ENCODE assay signal across 1 cellular context in genomic region chr6:27684264-27685211, GRCh38.
TF ChIP-seq lines count a peak whose summit lies in the region.

No MANE protein-coding gene starts in this region.

TF ChIP-seq in GM12878, 131 proteins besides CTCF, POLR2A, EP300 and RAD21 (continued from another document):
- no peak for TF ChIP-seq SMAD1 (IDR thresholded peaks at IDR 0.05; ENCODE audit: low read depth, partially characterized antibody)
- TF ChIP-seq POU2F2 (IDR thresholded peaks at IDR 0.05; ENCODE audit: borderline replicate concordance, low read depth, low read length), result no peak
- no peak for TF ChIP-seq SMARCA5 (IDR thresholded peaks at IDR 0.05)
- TF ChIP-seq RFX5 (IDR thresholded peaks at IDR 0.05; ENCODE audit: low read depth, low read length), result no peak
- no peak for TF ChIP-seq SMC3 (IDR thresholded peaks at IDR 0.05; ENCODE audit: borderline replicate concordance, low read length)
- no peak for TF ChIP-seq ZNF622 (IDR thresholded peaks at IDR 0.05)
- TF ChIP-seq RELB (IDR thresholded peaks at IDR 0.05; ENCODE audit: low read depth), result no peak
- TF ChIP-seq SRF (IDR thresholded peaks at IDR 0.05; ENCODE audit: low read depth in 2 of 2, low read length in 2 of 2), result no peak
- no peak for TF ChIP-seq POLR2AphosphoS5 (IDR thresholded peaks at IDR 0.05; ENCODE audit: low read length)
- TF ChIP-seq SREBF2 (IDR thresholded peaks at IDR 0.05; ENCODE audit: low read length), result peak; percentile 90
- no peak for TF ChIP-seq EGR1 (IDR thresholded peaks at IDR 0.05; ENCODE audit: borderline replicate concordance in 1 of 2, low read depth in 2 of 2, low read length in 2 of 2)
- TF ChIP-seq TBL1XR1 (IDR thresholded peaks at IDR 0.05; ENCODE audit: low read depth, low read length), result no peak
- no peak for TF ChIP-seq CREB1 (IDR thresholded peaks at IDR 0.05; ENCODE audit: low read depth)
- no peak for TF ChIP-seq TCF12 (IDR thresholded peaks at IDR 0.05; ENCODE audit: low read depth, low read length)
- peak; percentile 86; the same call in 1 of the 2 replicates for TF ChIP-seq TARDBP (IDR thresholded peaks at IDR 0.05; ENCODE audit: borderline replicate concordance)
- TF ChIP-seq IRF4 (IDR thresholded peaks at IDR 0.05; ENCODE audit: low read depth, low read length), result no peak
- peak; percentile 99 for TF ChIP-seq ZNF24 (IDR thresholded peaks at IDR 0.05)
- no peak; the same call in 1 of the 2 replicates for TF ChIP-seq PML (IDR thresholded peaks at IDR 0.05; ENCODE audit: low read length)
- peak; percentile 40 to 41; a peak in 2 of 4 replicates for TF ChIP-seq IKZF2 (IDR thresholded peaks at IDR 0.05)
- TF ChIP-seq MEF2A (IDR thresholded peaks at IDR 0.05; ENCODE audit: insufficient read depth, low read depth, low read length), result no peak
- no peak for TF ChIP-seq PKNOX1 (IDR thresholded peaks at IDR 0.05)
- no peak for TF ChIP-seq CEBPB (IDR thresholded peaks at IDR 0.05; ENCODE audit: borderline replicate concordance in 1 of 2, low read depth in 2 of 2, low read length in 2 of 2)
- no peak for TF ChIP-seq DPF2 (IDR thresholded peaks at IDR 0.05)
- TF ChIP-seq PRDM15 (CRISPR knock-in tag; IDR thresholded peaks at IDR 0.05), result no peak
- peak; percentile 49; the same call in 1 of the 2 replicates for TF ChIP-seq GABPA (IDR thresholded peaks at IDR 0.05; ENCODE audit: low read depth)
- TF ChIP-seq BCL3 (IDR thresholded peaks at IDR 0.05; ENCODE audit: borderline replicate concordance, insufficient read depth, low read depth, low read length, poor library complexity, severe bottlenecking), result no peak
- no peak for TF ChIP-seq NRF1 (conservative IDR thresholded peaks at IDR 0.05; ENCODE audit: low read depth, low read length)
- TF ChIP-seq YBX1 (IDR thresholded peaks at IDR 0.05), result no peak
- no peak for TF ChIP-seq SUPT20H (IDR thresholded peaks at IDR 0.05; ENCODE audit: borderline replicate concordance, control insufficient read depth, low read depth, low read length)
- TF ChIP-seq MXI1 (IDR thresholded peaks at IDR 0.05; ENCODE audit: low read depth, low read length), result no peak
- no peak for TF ChIP-seq FOS (IDR thresholded peaks at IDR 0.05; ENCODE audit: borderline replicate concordance, extremely low read depth, insufficient read length)
- TF ChIP-seq PBX3 (IDR thresholded peaks at IDR 0.05; ENCODE audit: insufficient replicate concordance, low read depth, low read length), result no peak
- TF ChIP-seq CUX1 (IDR thresholded peaks at IDR 0.05; ENCODE audit: insufficient replicate concordance, low read depth, low read length), result no peak
- 0 out of 2 replicates have a peak, but pooled peaks have one; percentile 46 for TF ChIP-seq TCF7 (IDR thresholded peaks at IDR 0.05; ENCODE audit: borderline replicate concordance)
- no peak for TF ChIP-seq MAX (IDR thresholded peaks at IDR 0.05; ENCODE audit: low read depth, low read length)
- no peak for TF ChIP-seq ZNF592 (IDR thresholded peaks at IDR 0.05)
- no peak; the same call in 1 of the 2 replicates for TF ChIP-seq CHD4 (IDR thresholded peaks at IDR 0.05)
- TF ChIP-seq NFXL1 (IDR thresholded peaks at IDR 0.05; ENCODE audit: borderline replicate concordance), result no peak
- TF ChIP-seq CBFB (IDR thresholded peaks at IDR 0.05; ENCODE audit: low read depth), result 0 out of 2 replicates have a peak, but pooled peaks have one; percentile 45
- TF ChIP-seq HCFC1 (IDR thresholded peaks at IDR 0.05; ENCODE audit: low read length), result no peak
- TF ChIP-seq RUNX3 (IDR thresholded peaks at IDR 0.05; ENCODE audit: low read length), result peak; percentile 64; the same call in 1 of the 2 replicates
- TF ChIP-seq BMI1 (IDR thresholded peaks at IDR 0.05; ENCODE audit: borderline replicate concordance), result no peak
